Comparison of ENCODE assay signal across 1 cellular context in the genomic region with DNA sequence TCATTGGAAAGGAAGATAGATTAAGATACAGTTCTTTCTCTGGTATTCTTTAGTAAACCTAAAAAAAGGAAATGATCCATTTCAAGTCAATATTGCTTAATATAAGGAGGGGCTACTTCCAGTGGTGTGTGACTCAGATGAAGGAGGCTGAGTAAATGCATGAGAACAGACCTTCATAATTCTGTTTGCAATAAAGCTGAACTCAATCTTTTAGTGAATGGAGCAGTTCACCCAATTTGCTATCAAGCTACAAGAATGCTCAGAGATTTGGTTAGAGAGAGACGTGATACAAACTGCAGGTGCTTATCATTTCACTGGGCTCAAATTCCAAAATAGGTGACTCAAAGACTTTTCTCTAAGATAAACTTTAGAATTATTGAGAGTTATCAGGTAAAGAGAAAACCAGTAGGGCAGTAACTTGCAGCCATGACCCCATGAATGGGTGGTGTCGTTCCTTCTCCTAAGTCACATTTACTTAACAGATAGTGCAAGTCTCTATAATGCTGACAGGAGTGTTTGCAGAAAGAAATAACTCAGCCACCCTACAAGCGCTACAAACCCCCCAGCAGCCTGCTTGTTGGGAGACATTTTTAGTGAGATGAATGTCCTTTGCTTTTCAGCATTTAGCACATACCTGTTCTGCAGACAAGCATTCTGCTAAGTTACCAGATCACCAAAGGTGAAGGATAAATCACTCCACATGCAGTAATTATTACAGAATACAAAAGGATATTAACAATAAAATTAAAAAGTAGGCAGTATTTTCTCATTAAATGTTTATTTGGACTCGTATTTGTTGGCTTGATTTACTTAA.
TF ChIP-seq lines count a peak whose summit lies in the region.

No MANE protein-coding gene starts in this region.

TF ChIP-seq in GM23338, 12 proteins besides CTCF, POLR2A, EP300 and RAD21 (continued from another document):
- TF ChIP-seq, protein P1, sequence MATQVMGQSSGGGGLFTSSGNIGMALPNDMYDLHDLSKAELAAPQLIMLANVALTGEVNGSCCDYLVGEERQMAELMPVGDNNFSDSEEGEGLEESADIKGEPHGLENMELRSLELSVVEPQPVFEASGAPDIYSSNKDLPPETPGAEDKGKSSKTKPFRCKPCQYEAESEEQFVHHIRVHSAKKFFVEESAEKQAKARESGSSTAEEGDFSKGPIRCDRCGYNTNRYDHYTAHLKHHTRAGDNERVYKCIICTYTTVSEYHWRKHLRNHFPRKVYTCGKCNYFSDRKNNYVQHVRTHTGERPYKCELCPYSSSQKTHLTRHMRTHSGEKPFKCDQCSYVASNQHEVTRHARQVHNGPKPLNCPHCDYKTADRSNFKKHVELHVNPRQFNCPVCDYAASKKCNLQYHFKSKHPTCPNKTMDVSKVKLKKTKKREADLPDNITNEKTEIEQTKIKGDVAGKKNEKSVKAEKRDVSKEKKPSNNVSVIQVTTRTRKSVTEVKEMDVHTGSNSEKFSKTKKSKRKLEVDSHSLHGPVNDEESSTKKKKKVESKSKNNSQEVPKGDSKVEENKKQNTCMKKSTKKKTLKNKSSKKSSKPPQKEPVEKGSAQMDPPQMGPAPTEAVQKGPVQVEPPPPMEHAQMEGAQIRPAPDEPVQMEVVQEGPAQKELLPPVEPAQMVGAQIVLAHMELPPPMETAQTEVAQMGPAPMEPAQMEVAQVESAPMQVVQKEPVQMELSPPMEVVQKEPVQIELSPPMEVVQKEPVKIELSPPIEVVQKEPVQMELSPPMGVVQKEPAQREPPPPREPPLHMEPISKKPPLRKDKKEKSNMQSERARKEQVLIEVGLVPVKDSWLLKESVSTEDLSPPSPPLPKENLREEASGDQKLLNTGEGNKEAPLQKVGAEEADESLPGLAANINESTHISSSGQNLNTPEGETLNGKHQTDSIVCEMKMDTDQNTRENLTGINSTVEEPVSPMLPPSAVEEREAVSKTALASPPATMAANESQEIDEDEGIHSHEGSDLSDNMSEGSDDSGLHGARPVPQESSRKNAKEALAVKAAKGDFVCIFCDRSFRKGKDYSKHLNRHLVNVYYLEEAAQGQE (IDR thresholded peaks at IDR 0.05; ENCODE audit: unreplicated experiment), result no peak
- TF ChIP-seq ZNF331 (CRISPR knock-in tag; IDR thresholded peaks at IDR 0.05; ENCODE audit: low read depth), result no peak
- no peak for TF ChIP-seq POLR2AphosphoS5 (IDR thresholded peaks at IDR 0.05; ENCODE audit: low read depth)
- no peak for TF ChIP-seq JUNB (IDR thresholded peaks at IDR 0.05; ENCODE audit: unreplicated experiment)
- TF ChIP-seq, protein P2, sequence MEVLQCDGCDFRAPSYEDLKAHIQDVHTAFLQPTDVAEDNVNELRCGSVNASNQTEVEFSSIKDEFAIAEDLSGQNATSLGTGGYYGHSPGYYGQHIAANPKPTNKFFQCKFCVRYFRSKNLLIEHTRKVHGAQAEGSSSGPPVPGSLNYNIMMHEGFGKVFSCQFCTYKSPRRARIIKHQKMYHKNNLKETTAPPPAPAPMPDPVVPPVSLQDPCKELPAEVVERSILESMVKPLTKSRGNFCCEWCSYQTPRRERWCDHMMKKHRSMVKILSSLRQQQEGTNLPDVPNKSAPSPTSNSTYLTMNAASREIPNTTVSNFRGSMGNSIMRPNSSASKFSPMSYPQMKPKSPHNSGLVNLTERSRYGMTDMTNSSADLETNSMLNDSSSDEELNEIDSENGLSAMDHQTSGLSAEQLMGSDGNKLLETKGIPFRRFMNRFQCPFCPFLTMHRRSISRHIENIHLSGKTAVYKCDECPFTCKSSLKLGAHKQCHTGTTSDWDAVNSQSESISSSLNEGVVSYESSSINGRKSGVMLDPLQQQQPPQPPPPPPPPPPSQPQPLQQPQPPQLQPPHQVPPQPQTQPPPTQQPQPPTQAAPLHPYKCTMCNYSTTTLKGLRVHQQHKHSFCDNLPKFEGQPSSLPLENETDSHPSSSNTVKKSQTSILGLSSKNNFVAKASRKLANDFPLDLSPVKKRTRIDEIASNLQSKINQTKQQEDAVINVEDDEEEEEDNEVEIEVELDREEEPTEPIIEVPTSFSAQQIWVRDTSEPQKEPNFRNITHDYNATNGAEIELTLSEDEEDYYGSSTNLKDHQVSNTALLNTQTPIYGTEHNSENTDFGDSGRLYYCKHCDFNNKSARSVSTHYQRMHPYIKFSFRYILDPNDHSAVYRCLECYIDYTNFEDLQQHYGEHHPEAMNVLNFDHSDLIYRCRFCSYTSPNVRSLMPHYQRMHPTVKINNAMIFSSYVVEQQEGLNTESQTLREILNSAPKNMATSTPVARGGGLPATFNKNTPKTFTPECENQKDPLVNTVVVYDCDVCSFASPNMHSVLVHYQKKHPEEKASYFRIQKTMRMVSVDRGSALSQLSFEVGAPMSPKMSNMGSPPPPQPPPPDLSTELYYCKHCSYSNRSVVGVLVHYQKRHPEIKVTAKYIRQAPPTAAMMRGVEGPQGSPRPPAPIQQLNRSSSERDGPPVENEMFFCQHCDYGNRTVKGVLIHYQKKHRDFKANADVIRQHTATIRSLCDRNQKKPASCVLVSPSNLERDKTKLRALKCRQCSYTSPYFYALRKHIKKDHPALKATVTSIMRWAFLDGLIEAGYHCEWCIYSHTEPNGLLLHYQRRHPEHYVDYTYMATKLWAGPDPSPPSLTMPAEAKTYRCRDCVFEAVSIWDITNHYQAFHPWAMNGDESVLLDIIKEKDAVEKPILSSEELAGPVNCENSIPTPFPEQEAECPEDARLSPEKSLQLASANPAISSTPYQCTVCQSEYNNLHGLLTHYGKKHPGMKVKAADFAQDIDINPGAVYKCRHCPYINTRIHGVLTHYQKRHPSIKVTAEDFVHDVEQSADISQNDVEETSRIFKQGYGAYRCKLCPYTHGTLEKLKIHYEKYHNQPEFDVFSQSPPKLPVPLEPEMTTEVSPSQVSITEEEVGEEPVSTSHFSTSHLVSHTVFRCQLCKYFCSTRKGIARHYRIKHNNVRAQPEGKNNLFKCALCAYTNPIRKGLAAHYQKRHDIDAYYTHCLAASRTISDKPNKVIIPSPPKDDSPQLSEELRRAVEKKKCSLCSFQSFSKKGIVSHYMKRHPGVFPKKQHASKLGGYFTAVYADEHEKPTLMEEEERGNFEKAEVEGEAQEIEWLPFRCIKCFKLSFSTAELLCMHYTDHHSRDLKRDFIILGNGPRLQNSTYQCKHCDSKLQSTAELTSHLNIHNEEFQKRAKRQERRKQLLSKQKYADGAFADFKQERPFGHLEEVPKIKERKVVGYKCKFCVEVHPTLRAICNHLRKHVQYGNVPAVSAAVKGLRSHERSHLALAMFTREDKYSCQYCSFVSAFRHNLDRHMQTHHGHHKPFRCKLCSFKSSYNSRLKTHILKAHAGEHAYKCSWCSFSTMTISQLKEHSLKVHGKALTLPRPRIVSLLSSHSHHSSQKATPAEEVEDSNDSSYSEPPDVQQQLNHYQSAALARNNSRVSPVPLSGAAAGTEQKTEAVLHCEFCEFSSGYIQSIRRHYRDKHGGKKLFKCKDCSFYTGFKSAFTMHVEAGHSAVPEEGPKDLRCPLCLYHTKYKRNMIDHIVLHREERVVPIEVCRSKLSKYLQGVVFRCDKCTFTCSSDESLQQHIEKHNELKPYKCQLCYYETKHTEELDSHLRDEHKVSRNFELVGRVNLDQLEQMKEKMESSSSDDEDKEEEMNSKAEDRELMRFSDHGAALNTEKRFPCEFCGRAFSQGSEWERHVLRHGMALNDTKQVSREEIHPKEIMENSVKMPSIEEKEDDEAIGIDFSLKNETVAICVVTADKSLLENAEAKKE (CRISPR knock-in tag; IDR thresholded peaks at IDR 0.05), result no peak
- TF ChIP-seq NANOG (IDR thresholded peaks at IDR 0.05; ENCODE audit: borderline replicate concordance), result no peak
